ENCODE assay signal across 8 cellular contexts in the genomic region with DNA sequence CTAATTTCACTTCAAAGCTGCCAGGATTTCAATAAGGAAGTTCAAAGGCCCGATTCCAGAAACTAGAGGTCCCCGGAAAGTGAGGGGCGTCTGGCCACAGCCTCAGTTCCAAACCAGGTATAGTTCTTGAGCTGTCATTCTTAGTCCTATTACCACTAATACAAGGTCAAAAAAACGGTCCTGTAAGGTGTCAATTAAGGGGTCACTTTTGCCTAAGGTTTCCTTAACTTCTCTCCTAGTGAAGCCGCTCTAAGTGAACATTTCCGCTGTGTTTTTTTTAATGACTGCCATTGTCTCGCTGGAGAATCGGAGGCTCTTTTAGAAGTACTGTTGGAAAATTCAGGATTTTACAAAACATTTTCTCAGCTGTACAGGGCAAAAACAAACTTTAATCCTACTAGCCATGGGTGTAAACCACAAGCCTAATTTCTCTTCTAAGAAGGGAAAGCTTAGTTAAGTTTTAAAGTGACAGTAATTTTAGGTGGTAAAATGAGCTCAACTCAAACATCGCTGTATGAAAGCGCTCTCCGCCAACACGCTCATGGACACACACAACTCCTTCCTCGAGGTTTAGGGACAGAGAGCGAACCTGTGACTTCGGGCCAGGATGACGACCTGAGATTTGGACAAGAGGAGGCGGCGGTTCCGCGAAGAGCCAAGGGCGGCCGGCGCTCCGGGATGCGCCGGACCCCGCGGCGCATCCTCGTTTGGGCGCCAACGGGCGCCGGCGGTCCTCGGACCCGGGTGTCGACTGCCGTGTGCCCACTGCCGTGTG.
DNase-seq lines count a peak whose midpoint lies in the region; ATAC-seq and TF ChIP-seq lines count a peak whose summit lies in the region.

No MANE protein-coding gene starts in this region.

- WGBS in lung, 2 donors = 6 to 8% methylated on average over 32 to 40 of the region's 40 CpGs
- 25 to 36% methylated on average over 18 to 26 of the region's 40 CpGs for WGBS in thyroid gland, 2 donors

- H3K4me3 ChIP-seq in HL-60 (replicated peaks; ENCODE audit: insufficient read depth, low read length) (peak overlapping the region; percentile 49), brain microvascular endothelial cell (ENCODE audit: low read depth, low read length) (peak overlapping the region; percentile 80), lung (peak overlapping the region; percentile 50), thyroid gland (replicated peaks in 1 of 3) (peak overlapping the region in 2 of 3 donors; percentile 55 to 67)

- H3K27ac ChIP-seq in HL-60 (replicated peaks) (no peak overlapping the region), brain microvascular endothelial cell (peak overlapping the region; percentile 36), lung (ENCODE audit: low read depth in 1 of 2, low read length in 1 of 2) (no peak overlapping the region), thyroid gland (peak overlapping the region in 1 of 3 donors; percentile 10)

- TF ChIP-seq CTCF in HL-60 (IDR thresholded peaks at IDR 0.05; ENCODE audit: insufficient read depth, low read length) = no peak
- no peak for TF ChIP-seq CTCF in brain microvascular endothelial cell (IDR thresholded peaks at IDR 0.05; ENCODE audit: low read depth, low read length, missing control alignments)
- TF ChIP-seq CTCF in lung (IDR thresholded peaks at IDR 0.05; ENCODE audit: control extremely low read depth, extremely low read depth) = no peak
- TF ChIP-seq CTCF in thyroid gland (IDR thresholded peaks at IDR 0.05) = no peak

- H3K4me1 ChIP-seq in lung (ENCODE audit: control insufficient read depth in 2 of 2, insufficient read depth in 2 of 2, low read length in 2 of 2) (peaks cover 0 to 8% of the 10 kb centered on the region in 2 donors), thyroid gland (peaks cover 0 to 6% of the 10 kb centered on the region in 2 donors)

- H3K36me3 ChIP-seq in brain microvascular endothelial cell (replicated peaks) (no peaks in the 10 kb centered on the region), lung (ENCODE audit: control insufficient read depth in 2 of 2, insufficient read depth in 2 of 2, low read length in 2 of 2) (no peaks in the 10 kb centered on the region), thyroid gland (no peaks in the 10 kb centered on the region)

- intact Hi-C loops in thyroid gland (cut with DNase I) = no loop called here

- H3K9me3 ChIP-seq in lung (ENCODE audit: control insufficient read depth in 2 of 2, insufficient read depth in 1 of 2, low read length in 1 of 2) (peaks cover 0 to 3% of the 10 kb centered on the region in 2 donors), thyroid gland (no peaks in the 10 kb centered on the region)

- no peak for TF ChIP-seq POLR2A in thyroid gland (IDR thresholded peaks at IDR 0.05)

- H3K27me3 ChIP-seq in HL-60 (ENCODE audit: insufficient read depth, poor library complexity, severe bottlenecking) (no peaks in the 10 kb centered on the region), brain microvascular endothelial cell (replicated peaks) (no peaks in the 10 kb centered on the region), lung (ENCODE audit: control insufficient read depth, insufficient read depth) (peaks cover 4% of the 10 kb centered on the region), thyroid gland (no peaks in the 10 kb centered on the region)

- no peak for ATAC-seq in lung (ENCODE audit: insufficient read depth, low FRiP score)

- in situ Hi-C loops in brain microvascular endothelial cell (cut with HindIII; ENCODE audit: low pct_ligation_motif_present, low sequenced_read_pairs) = no loop called here

- peak; percentile 18 to 27 for DNase-seq in stimulated activated CD4-positive, alpha-beta T cell treated with anti-CD3 and anti-CD28 coated beads, Interleukin-2, amount 100 ng/mL, for 24 hours
- no peak for DNase-seq in stimulated activated CD4-positive, alpha-beta T cell treated with anti-CD3 and anti-CD28 coated beads, Interleukin-2, amount 100 ng/mL, for 48 hours
- DNase-seq in HL-60 (ENCODE audit: low read depth in 1 of 2, low spot score in 1 of 2) (no peak), brain microvascular endothelial cell (no peak), lung (ENCODE audit: low spot score) (no peak), thyroid gland (peak; percentile 16 to 24), NCI-H2107 (lab: John Stamatoyannopoulos, UW) (no peak), SW 1271 (lab: John Stamatoyannopoulos, UW) (no peak)

Comparison
In these comparisons a context has a peak if more than half of its experiments do, and no peak if none do; other contexts are left out.
1. DNase-seq: peak in stimulated activated CD4-positive, alpha-beta T cell treated with anti-CD3 and anti-CD28 coated beads, Interleukin-2, amount 100 ng/mL, for 24 hours (2 of 2) and thyroid gland (2 of 2); none in stimulated activated CD4-positive, alpha-beta T cell treated with anti-CD3 and anti-CD28 coated beads, Interleukin-2, amount 100 ng/mL, for 48 hours (0 of 2), HL-60 (0 of 2), brain microvascular endothelial cell (single experiment), lung (single experiment), NCI-H2107 (single experiment) and SW 1271 (0 of 2).
2. Peak in every context shown above with its lines, with median percentiles within 50 percentile points of each other: H3K4me3 ChIP-seq.